In the genomic region with DNA sequence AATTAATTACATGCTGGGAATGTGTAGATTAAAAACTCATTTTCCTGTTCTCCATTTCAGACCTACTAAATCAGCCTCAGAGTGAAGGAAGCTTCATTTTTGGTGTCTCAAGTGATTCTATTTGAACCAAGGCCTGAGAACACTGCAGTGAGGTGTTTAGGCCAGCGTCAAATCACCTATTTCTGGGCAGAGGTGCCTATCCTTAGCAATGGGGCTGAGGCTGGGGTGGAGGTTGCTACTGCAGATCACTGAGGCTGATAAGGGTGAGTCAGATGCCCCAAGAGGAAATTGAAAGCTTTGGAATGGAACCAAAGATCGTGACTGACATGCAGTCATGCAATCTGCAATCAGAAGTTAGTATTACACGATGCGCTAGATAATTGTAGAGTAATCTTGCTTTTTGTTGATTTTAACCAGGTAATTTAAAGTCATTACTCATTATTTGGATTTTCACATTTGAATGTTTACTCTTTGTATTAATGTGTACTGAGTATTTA, we compare ENCODE assay signal across 8 cellular contexts. TPM values are rescaled to one million over a fixed set of nuclear protein-coding genes. Genes with fewer than 3 reads are reported as not detected.
A peak's percentile ranks its signal among the peaks of the same experiment; 100 is the strongest.
DNase-seq lines count a peak whose midpoint lies in the region; ATAC-seq and TF ChIP-seq lines count a peak whose summit lies in the region.

No MANE protein-coding gene starts in this region.

- WGBS in mammary epithelial cell (ENCODE audit: low coverage, missing lambda C conversion rate): 4% methylated on average over 4 of the region's 4 CpGs
- WGBS in stomach, 5 donors: 14 to 26% (median 25%) methylated on average over 4 of the region's 4 CpGs

- peak overlapping the region in 1 of 3 donors; percentile 15 for H3K27ac Mint-ChIP-seq in CD4-positive, CD25-positive, alpha-beta regulatory T cell

- dilution Hi-C loops in mammary epithelial cell (cut with HindIII; ENCODE audit: low sequenced_read_pairs): loop anchor here (5.0 kb wide), 2 partner anchors 53 to 67 kb away; no protein-coding TSS in a partner anchor

- H3K27me3 Mint-ChIP-seq in CD4-positive, CD25-positive, alpha-beta regulatory T cell: peaks cover 27% of the 10 kb centered on the region

- peaks cover 11% of the 10 kb centered on the region for H3K4me1 ChIP-seq in CD4-positive, CD25-positive, alpha-beta regulatory T cell (ENCODE audit: control insufficient read depth, insufficient read depth, low read length, poor library complexity, severe bottlenecking)
- peaks cover 38% of the 10 kb centered on the region for H3K4me1 ChIP-seq in mammary epithelial cell (ENCODE audit: insufficient read depth, low read length)
- H3K4me1 ChIP-seq in mucosa of descending colon (ENCODE audit: low read depth): peaks cover 21% of the 10 kb centered on the region
- peaks cover 18 to 54% (median 36%) of the 10 kb centered on the region in 4 donors for H3K4me1 ChIP-seq in stomach

- H3K4me3 ChIP-seq in CD4-positive, CD25-positive, alpha-beta regulatory T cell (ENCODE audit: low read depth, low read length): no peak overlapping the region
- H3K4me3 ChIP-seq in mammary epithelial cell (replicated peaks in 1 of 3; ENCODE audit: insufficient read depth in 1 of 3, low read depth in 2 of 3, low read length in 3 of 3) (peak overlapping the region in 1 of 3 experiments; percentile 15), mucosa of descending colon (no peak overlapping the region), stomach (no peak overlapping the region)

- H2AFZ ChIP-seq in mammary epithelial cell (ENCODE audit: low read depth, low read length): no peak overlapping the region

- H3K27me3 ChIP-seq in CD4-positive, CD25-positive, alpha-beta regulatory T cell (ENCODE audit: control insufficient read depth, insufficient read depth, low read length): peaks cover 6% of the 10 kb centered on the region
- no peaks in the 10 kb centered on the region for H3K27me3 ChIP-seq in mammary epithelial cell (ENCODE audit: insufficient read depth, low read length)
- H3K27me3 ChIP-seq in stomach: no peaks in the 10 kb centered on the region

- CTCF ChIA-PET in mammary epithelial cell (lab: Charles Lee; ENCODE audit: low non-redundant PET): no interaction called here

- TF ChIP-seq CTCF in VCaP (conservative IDR thresholded peaks at IDR 0.05) (no peak), mammary epithelial cell (conservative IDR thresholded peaks at IDR 0.05 in 1 of 2, IDR thresholded peaks at IDR 0.05 in 1 of 2; ENCODE audit: extremely low read depth in 1 of 2, insufficient read depth in 1 of 2, low read depth in 1 of 2, low read length in 2 of 2) (no peak), mucosa of descending colon (IDR thresholded peaks at IDR 0.05) (no peak), stomach (IDR thresholded peaks at IDR 0.05) (no peak)

- peaks cover 0 to 7% (median 0%) of the 10 kb centered on the region in 7 donors for H3K9me3 Mint-ChIP-seq in CD4-positive, CD25-positive, alpha-beta regulatory T cell

- H3K4me2 ChIP-seq in mammary epithelial cell (ENCODE audit: insufficient read depth, low read depth, low read length): peak overlapping the region; percentile 61

- TF ChIP-seq EP300 in stomach (IDR thresholded peaks at IDR 0.05): no peak

- H3K9me3 ChIP-seq in CD4-positive, CD25-positive, alpha-beta regulatory T cell (ENCODE audit: control insufficient read depth in 2 of 2, low read length in 2 of 2): no peaks in the 10 kb centered on the region
- H3K9me3 ChIP-seq in mammary epithelial cell (replicated peaks; ENCODE audit: insufficient read depth, low read length): no peaks in the 10 kb centered on the region
- H3K9me3 ChIP-seq in mucosa of descending colon: no peaks in the 10 kb centered on the region
- H3K9me3 ChIP-seq in stomach: no peaks in the 10 kb centered on the region

- peak in 2 of 3 donors; percentile 13 to 81 for DNase-seq in CD4-positive, CD25-positive, alpha-beta regulatory T cell
- DNase-seq in NCI-H1105 (lab: John Stamatoyannopoulos, UW): peak; percentile 80
- peak; percentile 95 for DNase-seq in mammary epithelial cell
- peak in 1 of 3 donors; percentile 17 for DNase-seq in mucosa of descending colon
- DNase-seq in stomach: peak; percentile 55
- no peak for DNase-seq in hypothalamus (lab: John Stamatoyannopoulos, UW)

- TSS peak; percentile 70 for BruUV-seq in mammary epithelial cell (replicated peaks; lab: Mats Ljungman, UMichigan)

- no peaks in the 10 kb centered on the region for H3K36me3 Mint-ChIP-seq in CD4-positive, CD25-positive, alpha-beta regulatory T cell

- in situ Hi-C loops in mammary epithelial cell (cut with MboI; ENCODE audit: low sequenced_read_pairs in 2 of 2): loop anchor here (5.0 kb wide), 2 partner anchors 62 to 67 kb away; no protein-coding TSS in a partner anchor

- intact Hi-C loops in mammary epithelial cell (cut with micrococcal nuclease): loop anchor here (1.0 kb wide), 1 partner anchor 66 kb away; no protein-coding TSS in a partner anchor
- intact Hi-C loops in mucosa of descending colon (cut with DNase I, micrococcal nuclease): no loop called here
- intact Hi-C loops in stomach (cut with DNase I; ENCODE audit: low total_unique reads): loop anchor here (10.0 kb wide), 1 partner anchor 85 kb away; a partner anchor contains a TSS

- H3K4me3 Mint-ChIP-seq in CD4-positive, CD25-positive, alpha-beta regulatory T cell: peak overlapping the region in 1 of 4 donors; percentile 28

- peaks cover 7 to 23% (median 9%) of the 10 kb centered on the region in 4 donors for H3K4me1 Mint-ChIP-seq in CD4-positive, CD25-positive, alpha-beta regulatory T cell

- H4K20me1 ChIP-seq in mammary epithelial cell (ENCODE audit: insufficient read depth, low read length): no peaks in the 10 kb centered on the region

- no peak overlapping the region for H3K27ac ChIP-seq in CD4-positive, CD25-positive, alpha-beta regulatory T cell (ENCODE audit: insufficient read depth, low read length, poor library complexity, severe bottlenecking)
- H3K27ac ChIP-seq in VCaP (peak overlapping the region; percentile 97), mammary epithelial cell (ENCODE audit: insufficient read depth, low read depth, low read length) (peak overlapping the region; percentile 99), stomach (peak overlapping the region; percentile 77 to 88 (median 87))

- peak; percentile 54 to 59 for ATAC-seq in CD4-positive, CD25-positive, alpha-beta regulatory T cell (ENCODE audit: low read depth in 2 of 2)
- ATAC-seq in mucosa of descending colon: peak; percentile 77
- ATAC-seq in HG03457 (IDR thresholded peaks at IDR 0.05; ENCODE audit: unreplicated experiment): no peak

- no peaks in the 10 kb centered on the region for H3K79me2 ChIP-seq in mammary epithelial cell (ENCODE audit: insufficient read depth, low read length)

- H3K9ac ChIP-seq in mammary epithelial cell (ENCODE audit: insufficient read depth, low read length): peak overlapping the region; percentile 89

- no peak for TF ChIP-seq POLR2A in stomach (IDR thresholded peaks at IDR 0.05)

- no peaks in the 10 kb centered on the region for H3K36me3 ChIP-seq in CD4-positive, CD25-positive, alpha-beta regulatory T cell (ENCODE audit: control insufficient read depth, insufficient read depth, low read length)
- H3K36me3 ChIP-seq in mammary epithelial cell (ENCODE audit: insufficient read depth, low read length) (no peaks in the 10 kb centered on the region), mucosa of descending colon (ENCODE audit: low read depth) (no peaks in the 10 kb centered on the region), stomach (no peaks in the 10 kb centered on the region)

RNA-seq across cellular contexts. Expression of a gene that starts 4.4 kb away (rescaled TPM):
- total RNA-seq in CD4-positive, CD25-positive, alpha-beta regulatory T cell: 47.7 TPM
- polyA plus RNA-seq in CD4-positive, CD25-positive, alpha-beta regulatory T cell: 10 to 100 TPM; 26.5 to 43.4 (median 31.4) TPM
- total RNA-seq in mammary epithelial cell (100 to 1,000 TPM; 148 to 150 TPM), mucosa of descending colon (100 to 1,000 TPM in 1 of 3 donors, 10 to 100 TPM in 2; 76.0 to 117 (median 77.5) TPM), stomach (100 to 1,000 TPM in 2 of 5 donors, 10 to 100 TPM in 3; 61.8 to 208 (median 89.5) TPM)
- polyA plus RNA-seq in mammary epithelial cell (71.8 TPM), stomach (10 to 100 TPM; 19.4 to 64.3 (median 54.2) TPM)
- 73.3 TPM for polyA minus RNA-seq in mammary epithelial cell

Comparison
In these comparisons a context has a peak if more than half of its experiments do, and no peak if none do; other contexts are left out.
1. DNase-seq: peak in CD4-positive, CD25-positive, alpha-beta regulatory T cell (2 of 3), NCI-H1105 (single experiment), mammary epithelial cell (single experiment) and stomach (single experiment); none in hypothalamus (0 of 51).
2. intact Hi-C loops: an anchor here in mammary epithelial cell (1.0 kb wide) and stomach (10.0 kb wide); none called in mucosa of descending colon.